Comparison of ENCODE assay signal across 31 cellular contexts in genomic region chr10:78726171-78726570, GRCh38.
"Had no signal": no experiment of that assay in that cellular context is flagged by ENCODE, and none has a peak within 500 bp of the region (broad histone marks: within the 10 kb centered on the region; RNA-seq: fewer than 3 reads in every experiment).

No MANE protein-coding gene starts in this region.

- H3K36me3 ChIP-seq: adrenal gland, brain microvascular endothelial cell, breast epithelium had no signal

- H3K9me3 ChIP-seq: adrenal gland, body of pancreas, breast epithelium had no signal

- H3K27me3 ChIP-seq: adrenal gland, body of pancreas, breast epithelium had no signal

- H3K4me1 ChIP-seq: breast epithelium had no signal

- H3K27ac ChIP-seq: adrenal gland, body of pancreas, brain microvascular endothelial cell, breast epithelium, VCaP had no signal

- H3K4me3 ChIP-seq: adrenal gland, body of pancreas, breast epithelium had no signal

- DNase-seq: activated B cell treated with CpG ODN at 0.5 μM for 24 hours; activated CD4-positive, alpha-beta memory T cell treated with anti-CD3 and anti-CD28 coated beads for 36 hours; activated CD4-positive, alpha-beta T cell treated with anti-CD3 and anti-CD28 coated beads for 4 hours; activated CD4-positive, alpha-beta T cell treated with anti-CD3 and anti-CD28 coated beads, Interleukin-2, amount 10 ng/mL, durations not matched to agents 24 days and 14 days; activated CD4-positive, alpha-beta T cell treated with anti-CD3 and anti-CD28 coated beads, Interleukin-2, amount 50 U/mL, for 1 hour; activated CD4-positive, alpha-beta T cell treated with anti-CD3 and anti-CD28 coated beads, Interleukin-2, amount 50 U/mL, for 4 hours; activated CD4-positive, CD25-positive, alpha-beta regulatory T cell treated with anti-CD3 and anti-CD28 coated beads, Interleukin-2, amount 50 U/mL, for 72 hours; activated CD8-positive, alpha-beta memory T cell treated with anti-CD3 and anti-CD28 coated beads, Interleukin-2, amount 50 U/mL, for 4 hours; activated CD8-positive, alpha-beta T cell treated with anti-CD3 and anti-CD28 coated beads for 36 hours; activated effector memory CD4-positive, alpha-beta T cell treated with anti-CD3 and anti-CD28 coated beads, Interleukin-2, amount 50 U/mL, for 16 hours; activated gamma-delta T cell treated with Interleukin-2 at 50 U/mL for 16 hours; activated naive CD4-positive, alpha-beta T cell; activated naive CD4-positive, alpha-beta T cell treated with anti-CD3 and anti-CD28 coated beads for 36 hours; activated naive CD4-positive, alpha-beta T cell treated with anti-CD3 and anti-CD28 coated beads, Interleukin-2, amount 50 U/mL, for 16 hours; activated naive CD8-positive, alpha-beta T cell treated with anti-CD3 and anti-CD28 coated beads for 36 hours; activated T-cell treated with anti-CD3 and anti-CD28 coated beads for 4 hours; activated T-cell treated with anti-CD3 and anti-CD28 coated beads, Interleukin-2, amount 50 U/mL, for 1 hour; activated T-cell treated with anti-CD3 and anti-CD28 coated beads, Interleukin-2, amount 50 U/mL, for 4 hours; activated T-cell treated with anti-CD3 and anti-CD28 coated beads, Interleukin-2, amount 50 U/mL, for 72 hours; amniotic stem cell; aorta; body of pancreas; brain microvascular endothelial cell; caudate nucleus; cerebellar nuclear complex; T-helper 1 cell; T-helper 2 cell; T-helper 9 cell had no signal
